8 cellular contexts compared by ENCODE assay signal in the genomic region with DNA sequence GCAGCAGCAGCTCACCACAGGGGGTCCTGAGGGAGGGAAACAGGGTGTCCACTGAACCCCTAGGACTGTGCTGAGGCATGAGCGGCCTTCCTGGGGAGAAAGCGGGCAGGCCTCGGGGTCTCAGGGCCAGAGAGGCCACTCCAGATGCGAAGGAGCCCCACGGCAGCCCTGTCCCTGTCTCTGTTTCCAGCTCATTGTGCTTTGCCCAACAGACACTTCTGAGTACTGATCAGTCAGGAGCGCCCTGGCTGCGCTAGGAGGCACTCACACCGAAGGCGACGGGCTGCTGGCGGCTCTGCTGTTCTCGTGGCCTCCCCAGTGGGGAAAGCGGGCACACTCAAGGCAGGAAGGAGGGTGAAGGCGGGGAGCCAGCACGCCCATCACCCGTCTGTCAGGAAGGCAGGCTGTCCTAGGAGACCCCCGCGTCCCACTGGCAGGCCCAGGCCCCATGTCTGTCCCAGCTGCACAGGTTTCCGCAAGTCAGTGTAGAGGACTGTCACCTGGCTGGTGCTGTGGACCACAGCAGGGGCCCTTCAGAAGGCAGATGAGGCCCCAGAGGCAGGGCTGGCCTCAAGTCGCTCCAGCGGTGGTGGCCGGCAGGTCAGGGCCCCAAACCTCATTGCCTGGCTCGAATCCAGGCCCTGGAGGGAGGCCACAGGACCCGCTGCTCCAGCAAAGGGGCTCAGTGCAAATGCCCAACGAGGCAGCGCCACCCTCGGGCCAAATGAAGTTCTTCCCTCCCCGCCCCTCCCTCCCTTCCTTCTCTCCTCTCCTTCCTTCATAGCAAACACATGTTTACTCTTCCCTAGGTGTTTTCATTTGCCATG. TPM values are rescaled to one million over a fixed set of nuclear protein-coding genes. Genes with fewer than 3 reads are reported as not detected.
DNase-seq lines count a peak whose midpoint lies in the region; TF ChIP-seq lines count a peak whose summit lies in the region.

No MANE protein-coding gene starts in this region.

- H3K4me1 ChIP-seq in breast epithelium (no peaks in the 10 kb centered on the region), sigmoid colon (peaks cover 0 to 7% (median 0%) of the 10 kb centered on the region in 4 donors), esophagus squamous epithelium (peaks cover 0 to 7% (median 0%) of the 10 kb centered on the region in 3 donors)

- TF ChIP-seq EP300 in sigmoid colon (IDR thresholded peaks at IDR 0.05) = no peak

- no peaks in the 10 kb centered on the region for H3K36me3 ChIP-seq in breast epithelium
- no peaks in the 10 kb centered on the region for H3K36me3 ChIP-seq in sigmoid colon
- H3K36me3 ChIP-seq in esophagus squamous epithelium = no peaks in the 10 kb centered on the region

- in situ Hi-C loops in GM13977 (cut with MboI; ENCODE audit: low pct_unique_long_range_greater_than_20kb, low sequenced_read_pairs, unreplicated experiment) = no loop called here

- 56 to 76% methylated on average over 28 of the region's 28 CpGs for WGBS in sigmoid colon, 2 donors
- 13 to 34% methylated on average over 3 to 7 of the region's 28 CpGs for WGBS in esophagus squamous epithelium, 2 donors

- H3K27ac ChIP-seq in breast epithelium (no peak overlapping the region), sigmoid colon (no peak overlapping the region), esophagus squamous epithelium (no peak overlapping the region)

- no peak for TF ChIP-seq POLR2A in breast epithelium (IDR thresholded peaks at IDR 0.05)
- TF ChIP-seq POLR2A in sigmoid colon (IDR thresholded peaks at IDR 0.05) = no peak
- TF ChIP-seq POLR2A in esophagus squamous epithelium (IDR thresholded peaks at IDR 0.05) = no peak

- intact Hi-C loops in breast epithelium (cut with DNase I; ENCODE audit: low total_unique reads) (no loop called here), sigmoid colon (cut with DNase I) (no loop called here), esophagus squamous epithelium (cut with DNase I) (no loop called here)

- CTCF ChIA-PET in AG04449 (lab: Yijun Ruan, JAX) = interaction anchor here (1.0 kb wide), 1 partner anchor 252 kb away, joined by 3 read pairs; no protein-coding TSS in a partner anchor

- POLR2A ChIA-PET in AG04449 (lab: Yijun Ruan, JAX) = no interaction called here

- TF ChIP-seq CTCF in AG04449 (IDR thresholded peaks at IDR 0.05; ENCODE audit: insufficient read depth, low read length, missing control alignments) (peak; percentile 12), GM13977 (IDR thresholded peaks at IDR 0.05; ENCODE audit: extremely low read depth, insufficient read depth, missing control alignments) (peak; percentile 52), breast epithelium (IDR thresholded peaks at IDR 0.05) (no peak), sigmoid colon (IDR thresholded peaks at IDR 0.05) (no peak), esophagus squamous epithelium (IDR thresholded peaks at IDR 0.05) (peak in 2 of 6 experiments; percentile 10 to 12)

- DNase-seq in AG04449 (ENCODE audit: low read depth, low spot score) (no peak), GM13977 (ENCODE audit: low spot score) (no peak), HT1080 (ENCODE audit: low read depth) (peak; percentile 21), breast epithelium (ENCODE audit: low spot score in 2 of 2) (peak in 1 of 2 donors; percentile 48), sigmoid colon (peak; percentile 64), AG08396 (ENCODE audit: low spot score) (no peak), esophagus squamous epithelium (lab: John Stamatoyannopoulos, UW) (no peak), GM19238 (ENCODE audit: insufficient read length, low spot score) (no peak)

- no peak overlapping the region for H3K4me3 ChIP-seq in AG04449 (ENCODE audit: low read depth, low read length)
- H3K4me3 ChIP-seq in breast epithelium = peak overlapping the region in 2 of 3 donors; percentile 5 to 22
- no peak overlapping the region for H3K4me3 ChIP-seq in sigmoid colon
- H3K4me3 ChIP-seq in esophagus squamous epithelium = peak overlapping the region in 2 of 4 donors; percentile 9 to 45

- no peaks in the 10 kb centered on the region for H3K27me3 ChIP-seq in breast epithelium
- no peaks in the 10 kb centered on the region for H3K27me3 ChIP-seq in sigmoid colon
- H3K27me3 ChIP-seq in esophagus squamous epithelium = peaks cover 0 to 7% (median 0%) of the 10 kb centered on the region in 4 donors

- H3K9me3 ChIP-seq in breast epithelium (no peaks in the 10 kb centered on the region), sigmoid colon (no peaks in the 10 kb centered on the region), esophagus squamous epithelium (no peaks in the 10 kb centered on the region)

RNA-seq across cellular contexts. Expression of gene ESPNL, which starts 6.8 kb away (rescaled TPM):
- 0.27 and 0.85 TPM in 2 replicates for total RNA-seq in HT1080 (2014; rRNA removed; shearing (Covaris generic))
- polyA plus RNA-seq in HT1080 (2015; cell fraction: cytosol; rRNA removed) = 1.2 and 1.3 TPM in 2 replicates
- 1.5 and 1.8 TPM in 2 replicates for polyA plus RNA-seq in HT1080 (2015; cell fraction: nucleus; rRNA removed)
- 1 to 10 TPM in 1 of 3 donors, under 1 TPM in 2; 0.15 to 1.3 (median 0.64) TPM for total RNA-seq in breast epithelium
- total RNA-seq in sigmoid colon = 1 to 10 TPM in 1 of 4 donors, under 1 TPM in 2, not detected in 1; 0.36 to 2.0 (median 0.49) TPM
- polyA plus RNA-seq in sigmoid colon = under 1 TPM in 1 of 3 donors, not detected in 2; 0.67 TPM
- 1 to 10 TPM in 1 of 4 donors, under 1 TPM in 2, not detected in 1; 0.04 to 1.3 (median 0.88) TPM for total RNA-seq in esophagus squamous epithelium

RNA-seq across cellular contexts. Expression of gene KLHL30, which starts 31.6 kb away (rescaled TPM):
- not detected in 2 replicates for total RNA-seq in HT1080 (2014; rRNA removed; shearing (Covaris generic))
- polyA plus RNA-seq in HT1080 (2015; cell fraction: cytosol; rRNA removed) = not detected in 2 replicates
- polyA plus RNA-seq in HT1080 (2015; cell fraction: nucleus; rRNA removed) = 0.09 TPM in 1 of 2 replicates, not detected in the other
- total RNA-seq in breast epithelium (under 1 TPM; 0.15 to 0.98 (median 0.32) TPM), sigmoid colon (1 to 10 TPM in 1 of 4 donors, under 1 TPM in 3; 0.49 to 3.6 (median 0.76) TPM), esophagus squamous epithelium (under 1 TPM in 3 of 4 donors, not detected in 1; 0.09 to 0.38 (median 0.18) TPM)
- under 1 TPM in 1 of 3 donors, not detected in 2; 0.19 TPM for polyA plus RNA-seq in sigmoid colon

RNA-seq across cellular contexts. Expression of gene SCLY, which starts 46.1 kb away (rescaled TPM):
- 49.4 and 51.2 TPM in 2 replicates for total RNA-seq in HT1080 (2014; rRNA removed; shearing (Covaris generic))
- 24.1 and 30.7 TPM in 2 replicates for polyA plus RNA-seq in HT1080 (2015; cell fraction: cytosol; rRNA removed)
- polyA plus RNA-seq in HT1080 (2015; cell fraction: nucleus; rRNA removed) = 32.1 and 33.5 TPM in 2 replicates
- total RNA-seq in breast epithelium (10 to 100 TPM; 11.2 to 16.7 (median 12.1) TPM), sigmoid colon (10 to 100 TPM; 10.3 to 14.4 (median 11.7) TPM), esophagus squamous epithelium (10 to 100 TPM in 2 of 4 donors, 1 to 10 TPM in 2; 3.0 to 14.0 (median 11.4) TPM)
- polyA plus RNA-seq in sigmoid colon = 10 to 100 TPM in 2 of 3 donors, 1 to 10 TPM in 1; 5.4 to 19.5 (median 10.4) TPM

RNA-seq across cellular contexts. Expression of gene ERFE, which starts 51.9 kb away (rescaled TPM):
- 13.1 and 15.3 TPM in 2 replicates for total RNA-seq in HT1080 (2014; rRNA removed; shearing (Covaris generic))
- 12.0 and 13.8 TPM in 2 replicates for polyA plus RNA-seq in HT1080 (2015; cell fraction: cytosol; rRNA removed)
- 16.4 and 16.6 TPM in 2 replicates for polyA plus RNA-seq in HT1080 (2015; cell fraction: nucleus; rRNA removed)
- total RNA-seq in breast epithelium (under 1 TPM in 2 of 3 donors, not detected in 1; 0.48 to 0.98 TPM), sigmoid colon (under 1 TPM in 2 of 4 donors, not detected in 2; 0.49 to 0.71 TPM), esophagus squamous epithelium (under 1 TPM in 1 of 4 donors, not detected in 3; 0.19 TPM)
- under 1 TPM in 1 of 3 donors, not detected in 2; 0.42 TPM for polyA plus RNA-seq in sigmoid colon

Comparison
In these comparisons a context has a peak if more than half of its experiments do, and no peak if none do; other contexts are left out.
1. DNase-seq: peak in HT1080 (single experiment) and sigmoid colon (single experiment); none in AG04449 (single experiment), GM13977 (single experiment), AG08396 (single experiment), esophagus squamous epithelium (single experiment) and GM19238 (single experiment).
2. H3K4me3 ChIP-seq: peak in breast epithelium (2 of 3); none in AG04449 (single experiment) and sigmoid colon (0 of 4).
3. CTCF ChIP-seq: peak in AG04449 (single experiment) and GM13977 (single experiment); none in breast epithelium (0 of 3) and sigmoid colon (0 of 4).